In the genomic region with DNA sequence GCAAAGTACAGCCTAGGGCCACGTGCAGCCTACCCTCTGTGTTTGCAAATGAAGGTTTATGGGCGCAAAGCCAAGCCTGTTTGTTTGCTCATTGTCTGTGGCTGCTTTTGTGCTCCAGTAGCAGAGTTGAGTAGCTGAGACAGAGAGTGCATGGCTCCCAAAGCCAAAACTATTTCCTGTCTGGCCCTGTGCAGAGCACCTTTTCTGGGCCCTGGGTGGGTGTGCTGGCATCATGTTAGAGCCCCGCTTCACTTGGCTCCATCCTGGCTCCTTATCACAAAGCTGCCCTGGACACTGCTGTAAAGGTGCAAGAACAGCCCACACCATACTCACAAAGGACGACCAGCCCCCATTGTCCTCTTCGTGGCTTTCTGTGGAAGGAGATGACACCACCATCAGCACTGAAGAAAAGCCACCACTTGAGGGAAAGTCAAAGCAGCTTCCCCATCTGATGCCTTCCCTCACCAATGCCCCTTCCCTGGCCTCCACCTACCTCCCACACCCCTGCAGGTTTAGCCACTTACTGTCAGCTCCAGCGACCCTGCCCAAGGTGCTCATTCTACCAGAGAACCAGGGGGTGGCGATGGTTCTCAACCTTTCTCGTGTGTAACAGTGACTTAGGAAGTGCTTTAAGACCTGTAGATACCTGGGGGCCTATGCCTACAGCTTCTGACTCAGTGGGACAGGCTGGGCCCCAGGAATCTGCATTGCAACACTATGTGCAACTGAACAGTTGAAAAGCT, we compare ENCODE assay signal across 8 cellular contexts. TPM values are rescaled to one million over a fixed set of nuclear protein-coding genes. Genes with fewer than 3 reads are reported as not detected.
A peak's percentile ranks its signal among the peaks of the same experiment; 100 is the strongest.
DNase-seq lines count a peak whose midpoint lies in the region; ATAC-seq and TF ChIP-seq lines count a peak whose summit lies in the region.

No MANE protein-coding gene starts in this region.

- peaks cover 62% of the 10 kb centered on the region for H3K4me1 ChIP-seq in BLaER1

- no peak for ATAC-seq in GM21528 (IDR thresholded peaks at IDR 0.05; ENCODE audit: low FRiP score, unreplicated experiment)

- H3K4me1 Mint-ChIP-seq in chondrocyte (ENCODE audit: low read depth), result no peaks in the 10 kb centered on the region

- no peak overlapping the region for H3K4me2 ChIP-seq in BLaER1

- peaks cover 38% of the 10 kb centered on the region for H3K27me3 Mint-ChIP-seq in chondrocyte (ENCODE audit: low read depth)

- no peaks in the 10 kb centered on the region for H3K9me3 Mint-ChIP-seq in chondrocyte (ENCODE audit: low read depth)

- no peak overlapping the region for H3K27ac Mint-ChIP-seq in chondrocyte (ENCODE audit: unreplicated experiment)

- peak; percentile 74 for TF ChIP-seq CTCF in chondrocyte (IDR thresholded peaks at IDR 0.05)

- H3K27me3 ChIP-seq in BLaER1, result no peaks in the 10 kb centered on the region

- peaks cover 16% of the 10 kb centered on the region; the same call in 1 of the 2 replicates for H4K20me1 ChIP-seq in BLaER1

- H3K27ac ChIP-seq in BLaER1, result peak overlapping the region; percentile 30; the same call in 1 of the 2 replicates

- no peak overlapping the region for H3K4me3 ChIP-seq in BLaER1

- peak in 63 of 76 experiments; percentile 4 to 69 (median 39) for DNase-seq in HUDEP-2 (lab: John Stamatoyannopoulos, UW; ENCODE audit: unreplicated experiment in 76 of 76)
- DNase-seq in T-helper 1 cell, result peak in 4 of 5 donors; percentile 35 to 67 (median 46)
- DNase-seq in chondrocyte (ENCODE audit: low spot score), result no peak
- peak; percentile 72 for DNase-seq in stimulated activated CD4-positive, alpha-beta T cell treated with anti-CD3 and anti-CD28 coated beads, Interleukin-15, amount 100 ng/mL, for 24 hours
- no peak for DNase-seq in RKO (ENCODE audit: low spot score)
- DNase-seq in NCI-H446 (lab: John Stamatoyannopoulos, UW), result no peak

- H3K9me3 ChIP-seq in BLaER1, result no peaks in the 10 kb centered on the region

- peaks cover 2% of the 10 kb centered on the region for H3K36me3 Mint-ChIP-seq in chondrocyte (ENCODE audit: low read depth)

- no peak overlapping the region for H3K9ac ChIP-seq in BLaER1

- no peak overlapping the region for H3K4me3 Mint-ChIP-seq in chondrocyte (ENCODE audit: unreplicated experiment)

- peaks cover 70% of the 10 kb centered on the region for H3K36me3 ChIP-seq in BLaER1

RNA-seq across cellular contexts. Expression of gene LCP2, which starts 23.4 kb away (rescaled TPM):
- total RNA-seq in chondrocyte, result not detected in 3 replicates

RNA-seq across cellular contexts. Expression of gene C5orf58, which starts 41.4 kb away (rescaled TPM):
- not detected in 3 replicates for total RNA-seq in chondrocyte

Comparison
In these comparisons a context has a peak if more than half of its experiments do, and no peak if none do; other contexts are left out.
1. DNase-seq: peak in HUDEP-2 (63 of 76), T-helper 1 cell (4 of 5) and stimulated activated CD4-positive, alpha-beta T cell treated with anti-CD3 and anti-CD28 coated beads, Interleukin-15, amount 100 ng/mL, for 24 hours (single experiment); none in chondrocyte (single experiment), RKO (single experiment) and NCI-H446 (0 of 2).